Comparison of ENCODE assay signal across 20 cellular contexts in the genomic region with DNA sequence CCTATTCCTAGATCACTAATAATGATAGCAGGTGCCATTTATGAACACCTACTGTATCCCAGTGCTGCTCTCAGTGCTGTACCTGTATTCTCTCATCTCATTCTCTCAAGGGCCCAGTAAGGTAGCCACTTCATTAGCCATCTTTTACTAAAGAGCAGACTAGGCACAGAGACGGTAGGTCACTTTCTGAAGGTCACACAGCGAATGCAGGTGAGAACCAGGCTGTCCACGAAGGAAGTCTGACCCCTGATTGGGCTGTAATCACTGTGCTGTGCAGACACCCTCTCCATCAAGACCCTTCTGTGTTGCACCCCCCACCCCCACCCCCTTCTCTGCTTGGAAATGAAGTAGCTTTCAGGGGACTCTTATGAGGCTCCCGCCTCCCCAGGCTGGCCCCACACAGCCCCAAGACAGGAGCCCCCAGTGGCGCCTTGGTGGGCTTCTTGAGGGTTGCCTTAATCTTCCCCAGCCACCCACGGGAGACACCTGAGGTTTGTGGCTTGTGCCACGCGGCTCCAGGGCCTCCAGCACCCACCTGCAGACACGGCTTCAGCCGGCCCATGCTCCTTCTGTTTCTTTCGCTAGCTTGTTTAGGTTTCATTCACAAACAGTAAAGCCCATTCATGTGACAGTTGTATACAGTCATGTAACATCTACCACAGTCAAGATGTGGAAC.
"Had no signal": no experiment of that assay in that cellular context is flagged by ENCODE, and none has a peak within 500 bp of the region (broad histone marks: within the 10 kb centered on the region; RNA-seq: fewer than 3 reads in every experiment).

No MANE protein-coding gene starts in this region.

- H3K4me1 ChIP-seq: pancreas, vagina had no signal

- H3K9me3 ChIP-seq: gastrocnemius medialis, pancreas, vagina had no signal

- DNase-seq: dermis blood vessel endothelial cell; effector CD8-positive, alpha-beta T cell; gastrocnemius medialis; glutamatergic neuron; left colon; left ventricle myocardium superior; mesendoderm; naive thymus-derived CD8-positive, alpha-beta T cell; nucleus accumbens; stimulated activated CD4-positive, alpha-beta T cell treated with anti-CD3 and anti-CD28 coated beads, Interleukin-2, amount 100 ng/mL, for 48 hours; stimulated activated naive CD4-positive, alpha-beta T cell treated with Interleukin-2 at 50 U/mL for 16 hours had no signal

- H3K4me2 ChIP-seq: smooth muscle cell had no signal

- H3K27ac ChIP-seq: gastrocnemius medialis, pancreas, vagina had no signal

- H3K4me3 Mint-ChIP-seq: naive thymus-derived CD8-positive, alpha-beta T cell; neural crest cell; type B pancreatic cell had no signal

- H3K27ac Mint-ChIP-seq: naive thymus-derived CD8-positive, alpha-beta T cell; progenitor cell of endocrine pancreas; type B pancreatic cell had no signal

- H3K36me3 ChIP-seq: gastrocnemius medialis, pancreas, vagina had no signal

- H3K27me3 ChIP-seq: pancreas, vagina had no signal

- FAIRE-seq: endometrium, pancreas had no signal

- H3K36me3 Mint-ChIP-seq: type B pancreatic cell had no signal

- ATAC-seq: esophagus mucosa; gastrocnemius medialis; left colon; naive thymus-derived CD8-positive, alpha-beta T cell; pancreas had no signal

- H3K4me3 ChIP-seq: gastrocnemius medialis, lung, pancreas, smooth muscle cell, vagina had no signal
